In genomic region chr4:22707390-22707789, GRCh38 we compare ENCODE assay signal across 28 cellular contexts. TPM values are rescaled to one million over a fixed set of nuclear protein-coding genes. Genes with fewer than 3 reads are reported as not detected.
DNase-seq lines count a peak whose midpoint lies in the region; ATAC-seq lines count a peak whose summit lies in the region.
"Had no signal": no experiment of that assay in that cellular context is flagged by ENCODE, and none has a peak within 500 bp of the region (broad histone marks: within the 10 kb centered on the region; RNA-seq: fewer than 3 reads in every experiment).

No MANE protein-coding gene starts in this region.

- H3K4me1 Mint-ChIP-seq in activated T-helper 1 cell treated with anti-CD3 and anti-CD28 coated beads, Interleukin-12 subunit alpha, Interleukin-12 subunit beta, Interleukin-2, Interleukin-4 antibody, amounts not matched to agents 30 ng/mL and 10 ng/mL and 1 ng/mL, durations not matched to agents 14 hours and 24 hours and 36 hours (ENCODE audit: low read depth): peaks cover 11% of the 10 kb centered on the region
- H3K4me1 Mint-ChIP-seq: activated naive CD8-positive, alpha-beta T cell treated with anti-CD3 and anti-CD28 coated beads for 36 hours; CD8-positive, alpha-beta memory T cell; H9; naive thymus-derived CD8-positive, alpha-beta T cell had no signal

- no peaks in the 10 kb centered on the region for H3K9me3 Mint-ChIP-seq in activated T-helper 1 cell treated with anti-CD3 and anti-CD28 coated beads, Interleukin-12 subunit alpha, Interleukin-12 subunit beta, Interleukin-2, Interleukin-4 antibody, amounts not matched to agents 30 ng/mL and 10 ng/mL and 1 ng/mL, durations not matched to agents 14 hours and 24 hours and 36 hours
- H3K9me3 Mint-ChIP-seq: activated naive CD8-positive, alpha-beta T cell treated with anti-CD3 and anti-CD28 coated beads for 36 hours; H9; naive thymus-derived CD8-positive, alpha-beta T cell had no signal

- peak; percentile 68 for ATAC-seq in GM18868 (IDR thresholded peaks at IDR 0.05; ENCODE audit: unreplicated experiment)
- peak; percentile 86 for ATAC-seq in GM21390 (IDR thresholded peaks at IDR 0.05; ENCODE audit: unreplicated experiment)
- peak; percentile 61 for ATAC-seq in HG02981 (IDR thresholded peaks at IDR 0.05; ENCODE audit: unreplicated experiment)
- ATAC-seq: gastrocnemius medialis; naive thymus-derived CD8-positive, alpha-beta T cell; right lobe of liver; Right ventricle myocardium inferior had no signal

- intact Hi-C loops in activated T-helper 1 cell treated with anti-CD3 and anti-CD28 coated beads, Interleukin-12 subunit alpha, Interleukin-12 subunit beta, Interleukin-2, Interleukin-4 antibody, amounts not matched to agents 30 ng/mL and 10 ng/mL and 1 ng/mL, durations not matched to agents 14 hours and 24 hours and 36 hours (cut with micrococcal nuclease): loop anchor here (5.0 kb wide), 1 partner anchor 40 kb away; no protein-coding TSS in a partner anchor

- no peak overlapping the region for H3K4me3 Mint-ChIP-seq in activated T-helper 1 cell treated with anti-CD3 and anti-CD28 coated beads, Interleukin-12 subunit alpha, Interleukin-12 subunit beta, Interleukin-2, Interleukin-4 antibody, amounts not matched to agents 30 ng/mL and 10 ng/mL and 1 ng/mL, durations not matched to agents 14 hours and 24 hours and 36 hours
- H3K4me3 Mint-ChIP-seq: activated naive CD8-positive, alpha-beta T cell treated with anti-CD3 and anti-CD28 coated beads for 36 hours; CD8-positive, alpha-beta memory T cell; H9; naive thymus-derived CD8-positive, alpha-beta T cell had no signal

- H3K27ac Mint-ChIP-seq in activated T-helper 1 cell treated with anti-CD3 and anti-CD28 coated beads, Interleukin-12 subunit alpha, Interleukin-12 subunit beta, Interleukin-2, Interleukin-4 antibody, amounts not matched to agents 30 ng/mL and 10 ng/mL and 1 ng/mL, durations not matched to agents 14 hours and 24 hours and 36 hours: peak overlapping the region; percentile 21
- H3K27ac Mint-ChIP-seq: activated naive CD8-positive, alpha-beta T cell treated with anti-CD3 and anti-CD28 coated beads for 36 hours; CD8-positive, alpha-beta memory T cell; H9; naive thymus-derived CD8-positive, alpha-beta T cell had no signal

- H3K27me3 Mint-ChIP-seq in activated T-helper 1 cell treated with anti-CD3 and anti-CD28 coated beads, Interleukin-12 subunit alpha, Interleukin-12 subunit beta, Interleukin-2, Interleukin-4 antibody, amounts not matched to agents 30 ng/mL and 10 ng/mL and 1 ng/mL, durations not matched to agents 14 hours and 24 hours and 36 hours (ENCODE audit: insufficient read depth): no peaks in the 10 kb centered on the region

- no peak for DNase-seq in activated T-helper 1 cell treated with anti-CD3 and anti-CD28 coated beads, Interleukin-12 subunit alpha, Interleukin-12 subunit beta, Interleukin-2, Interleukin-4 antibody, amounts not matched to agents 30 ng/mL and 10 ng/mL and 1 ng/mL, durations not matched to agents 14 hours and 24 hours and 36 hours (ENCODE audit: low spot score)
- DNase-seq in NCI-H2029 (lab: John Stamatoyannopoulos, UW): no peak
- no peak for DNase-seq in activated CD8-positive, alpha-beta memory T cell treated with anti-CD3 and anti-CD28 coated beads, Interleukin-2, amount 50 U/mL, for 4 hours
- DNase-seq in inferior parietal cortex (ENCODE audit: extremely low spot score): no peak
- DNase-seq: activated CD4-positive, alpha-beta T cell treated with anti-CD3 and anti-CD28 coated beads, Interleukin-2, amount 50 U/mL, for 48 hours; activated CD8-positive, alpha-beta memory T cell treated with anti-CD3 and anti-CD28 coated beads, Interleukin-2, amount 50 U/mL, for 48 hours; activated naive CD8-positive, alpha-beta T cell treated with anti-CD3 and anti-CD28 coated beads for 36 hours; anterior cingulate cortex; CD8-positive, alpha-beta memory T cell; gastrocnemius medialis; H9; Karpas-422; naive thymus-derived CD8-positive, alpha-beta T cell; NCI-H2029 treated with DMSO at 0.1 percent for 48 hours; NCI-H526; NK-92 treated with Interleukin-12 subunit alpha and Interleukin-12 subunit beta, amount 100 ng/mL, for 24 hours; PC-9; right lobe of liver; SK-N-SH; stimulated activated CD4-positive, alpha-beta T cell treated with anti-CD3 and anti-CD28 coated beads, Interleukin-4, amount 100 ng/mL, for 1 hour had no signal

- no peaks in the 10 kb centered on the region for H3K36me3 Mint-ChIP-seq in activated T-helper 1 cell treated with anti-CD3 and anti-CD28 coated beads, Interleukin-12 subunit alpha, Interleukin-12 subunit beta, Interleukin-2, Interleukin-4 antibody, amounts not matched to agents 30 ng/mL and 10 ng/mL and 1 ng/mL, durations not matched to agents 14 hours and 24 hours and 36 hours (ENCODE audit: low read depth)
- H3K36me3 Mint-ChIP-seq: activated naive CD8-positive, alpha-beta T cell treated with anti-CD3 and anti-CD28 coated beads for 36 hours; CD8-positive, alpha-beta memory T cell; naive thymus-derived CD8-positive, alpha-beta T cell had no signal

RNA-seq across cellular contexts. Expression of gene GBA3, which starts 14.7 kb away (rescaled TPM):
- total RNA-seq in activated T-helper 1 cell treated with anti-CD3 and anti-CD28 coated beads, Interleukin-12 subunit alpha, Interleukin-12 subunit beta, Interleukin-2, Interleukin-4 antibody, amounts not matched to agents 30 ng/mL and 10 ng/mL and 1 ng/mL, durations not matched to agents 14 hours and 24 hours and 36 hours: not detected in 2 replicates
- total RNA-seq: activated naive CD8-positive, alpha-beta T cell treated with anti-CD3 and anti-CD28 coated beads for 36 hours; CD8-positive, alpha-beta memory T cell; fibroblast of lung; H9; lung microvascular endothelial cell; naive thymus-derived CD8-positive, alpha-beta T cell; PC-9; Right ventricle myocardium inferior; T-helper 1 cell treated with Interleukin-12 subunit alpha and Interleukin-12 subunit beta and Interleukin-4 antibody, amounts not matched to agents 30 ng/mL and 1 ng/mL, for 36 hours; tibial nerve had no signal
